ENCODE assay signal across 24 cellular contexts in the genomic region with DNA sequence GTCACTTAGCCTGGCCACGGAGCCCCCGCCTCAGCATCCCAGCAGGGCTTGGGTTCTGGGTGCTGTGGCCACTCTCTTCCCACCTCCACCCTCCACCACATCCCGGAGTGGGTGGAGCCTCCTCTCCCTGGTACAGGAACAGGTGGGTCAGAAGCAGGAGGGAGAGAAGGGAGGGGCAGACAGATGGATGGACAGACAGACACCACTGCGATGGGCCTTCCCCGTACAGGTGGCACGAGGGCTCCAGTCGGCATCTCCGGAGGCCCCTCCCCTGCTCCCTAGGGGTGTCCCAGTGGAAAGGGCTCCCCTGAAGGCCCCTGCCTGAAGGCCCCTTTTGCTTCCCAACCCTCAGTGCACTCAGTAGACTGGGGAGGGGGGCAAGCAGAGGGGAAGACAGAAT.
"Had no signal": no experiment of that assay in that cellular context is flagged by ENCODE, and none has a peak within 500 bp of the region (broad histone marks: within the 10 kb centered on the region; RNA-seq: fewer than 3 reads in every experiment).

No MANE protein-coding gene starts in this region.

- H3K27ac ChIP-seq: adrenal gland, heart right ventricle, neural progenitor cell, prostate gland, right atrium auricular region, thyroid gland had no signal

- H3K36me3 ChIP-seq: adrenal gland, heart right ventricle, neural progenitor cell, prostate gland, right atrium auricular region, thyroid gland had no signal

- H3K9ac ChIP-seq: neural progenitor cell had no signal

- H3K27me3 ChIP-seq: adrenal gland, neural progenitor cell, right atrium auricular region, thyroid gland had no signal

- H3K9me3 ChIP-seq: adrenal gland, heart right ventricle, prostate gland, right atrium auricular region, thyroid gland had no signal

- ATAC-seq: activated naive CD4-positive, alpha-beta T cell treated with anti-CD3 and anti-CD28 coated beads, Interleukin-2, amount 50 U/mL, for 72 hours; esophagus mucosa; left ventricle myocardium superior had no signal

- H3K4me3 ChIP-seq: adrenal gland, heart right ventricle, neural progenitor cell, prostate gland, right atrium auricular region, thyroid gland had no signal

- FAIRE-seq: astrocyte, bronchial epithelial cell, TTC549, urothelium cell line had no signal

- H3K4me1 ChIP-seq: adrenal gland, prostate gland, right atrium auricular region, thyroid gland had no signal

- DNase-seq: activated B cell treated with CpG ODN at 0.5 μM for 24 hours; activated CD4-positive, alpha-beta memory T cell treated with anti-CD3 and anti-CD28 coated beads for 36 hours; activated CD4-positive, alpha-beta T cell treated with anti-CD3 and anti-CD28 coated beads for 4 hours; activated gamma-delta T cell treated with Interleukin-2 at 50 U/mL for 16 hours; activated T-cell treated with anti-CD3 and anti-CD28 coated beads for 4 hours; adrenal gland; cerebellar nuclear complex; effector CD4-positive, alpha-beta T cell; heart right ventricle; kidney glomerular epithelial cell; left ventricle myocardium superior; naive B cell; stimulated activated CD4-positive, alpha-beta T cell treated with anti-CD3 and anti-CD28 coated beads, Interleukin-2, amount 100 ng/mL, for 24 hours; stimulated activated naive CD4-positive, alpha-beta T cell treated with Interleukin-2 at 50 U/mL for 16 hours; thyroid gland had no signal
